ENCODE assay signal across 12 cellular contexts in the genomic region with DNA sequence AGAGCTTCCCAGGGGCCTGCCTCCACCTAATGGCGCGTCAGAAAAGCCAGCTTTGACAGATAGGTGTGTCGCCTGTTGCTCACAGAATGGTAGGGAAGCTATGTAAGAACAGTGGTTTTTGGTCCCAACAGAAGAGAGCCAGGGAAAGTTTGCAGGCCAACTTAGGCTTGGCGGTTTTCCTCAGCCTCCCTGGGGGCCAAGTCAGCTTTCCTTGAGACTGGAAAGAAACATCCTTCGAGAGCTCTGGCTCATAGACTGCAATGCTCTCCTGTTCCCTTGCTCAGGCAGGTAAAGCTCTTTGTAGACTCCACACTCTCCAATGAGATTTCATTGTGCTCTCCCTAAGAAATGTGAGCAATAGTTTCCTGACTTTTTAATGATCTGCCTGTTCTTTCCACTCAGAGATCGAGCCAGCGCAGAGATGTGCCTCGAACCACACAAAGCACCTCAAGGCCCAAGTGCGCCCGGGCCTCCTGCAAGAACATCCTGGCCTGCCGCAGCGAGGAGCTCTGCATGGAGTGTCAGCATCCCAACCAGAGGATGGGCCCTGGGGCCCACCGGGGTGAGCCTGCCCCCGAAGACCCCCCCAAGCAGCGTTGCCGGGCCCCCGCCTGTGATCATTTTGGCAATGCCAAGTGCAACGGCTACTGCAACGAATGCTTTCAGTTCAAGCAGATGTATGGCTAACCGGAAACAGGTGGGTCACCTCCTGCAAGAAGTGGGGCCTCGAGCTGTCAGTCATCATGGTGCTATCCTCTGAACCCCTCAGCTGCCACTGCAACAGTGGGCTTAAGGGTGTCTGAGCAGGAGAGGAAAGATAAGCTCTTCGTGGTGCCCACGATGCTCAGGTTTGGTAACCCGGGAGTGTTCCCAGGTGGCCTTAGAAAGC. TPM values are rescaled to one million over a fixed set of nuclear protein-coding genes. Genes with fewer than 3 reads are reported as not detected.
DNase-seq lines count a peak whose midpoint lies in the region; ATAC-seq, FAIRE-seq and TF ChIP-seq lines count a peak whose summit lies in the region.
"Had no signal": no experiment of that assay in that cellular context is flagged by ENCODE, and none has a peak within 500 bp of the region (broad histone marks: within the 10 kb centered on the region; RNA-seq: fewer than 3 reads in every experiment).

No MANE protein-coding gene starts in this region.

- DNase-seq in Right ventricle myocardium inferior (ENCODE audit: missing footprints) (no peak), cardiac septum (ENCODE audit: low spot score) (no peak), HepG2 (ENCODE audit: low spot score) (no peak), aorta (no peak), urothelium cell line (ENCODE audit: low spot score) (no peak), H9 (no peak)
- no peak for DNase-seq in activated T-helper 2 cell treated with anti-CD3 and anti-CD28 coated beads, Interferon-gamma antibody, Interleukin-2, Interleukin-4, amounts not matched to agents 10 μg/mL and 5 μg/mL and 100 μg/mL, durations not matched to agents 14 hours and 24 hours and 36 hours (ENCODE audit: low spot score)
- DNase-seq: activated CD4-positive, alpha-beta T cell treated with anti-CD3 and anti-CD28 coated beads, Interleukin-2, amount 50 U/mL, for 48 hours; body of pancreas had no signal

- BruUV-seq in HepG2 (replicated peaks; lab: Mats Ljungman, UMichigan), result no TSS peak

- TF ChIP-seq RAD21 in HepG2 (CRISPR knock-in tag; IDR thresholded peaks at IDR 0.05), result no peak

- no peak overlapping the region for H4K5ac ChIP-seq in H9 (ENCODE audit: insufficient read length, low read depth, low read length)

- H3K27me3 ChIP-seq in HepG2 (ENCODE audit: control insufficient read depth in 1 of 2, insufficient read depth in 2 of 2, low read length in 2 of 2) (no peaks in the 10 kb centered on the region), aorta (ENCODE audit: control insufficient read depth in 1 of 2, insufficient read depth in 2 of 2, low read length in 1 of 2) (no peaks in the 10 kb centered on the region), H9 (ENCODE audit: insufficient read depth, low read length) (no peaks in the 10 kb centered on the region)
- H3K27me3 ChIP-seq: body of pancreas, heart right ventricle had no signal

- H2BK15ac ChIP-seq in H9 (ENCODE audit: low read depth, low read length), result no peak overlapping the region

- H3K79me2 ChIP-seq in HepG2 (ENCODE audit: insufficient read depth, low read length) (peaks cover 13% of the 10 kb centered on the region), H9 (ENCODE audit: insufficient read depth, low read length) (no peaks in the 10 kb centered on the region)

- POLR2A ChIA-PET in HepG2 (lab: Yijun Ruan, JAX), result interaction anchor here (1.2 to 1.9 kb wide), 2 partner anchors 10 to 158 kb away, joined by 3 to 4 read pairs; no protein-coding TSS in a partner anchor

- peaks cover 8% of the 10 kb centered on the region for H3K9me3 Mint-ChIP-seq in activated T-helper 2 cell treated with anti-CD3 and anti-CD28 coated beads, Interferon-gamma antibody, Interleukin-2, Interleukin-4, amounts not matched to agents 10 μg/mL and 5 μg/mL and 100 μg/mL, durations not matched to agents 14 hours and 24 hours and 36 hours
- H3K9me3 Mint-ChIP-seq in H9, result peaks cover 0 to under 1% of the 10 kb centered on the region in 2 experiments; a peak in 1 of 5 replicates

- H3K36me3 ChIP-seq in HepG2 (replicated peaks in 1 of 2; ENCODE audit: control insufficient read depth in 1 of 2, insufficient read depth in 2 of 2, low read length in 2 of 2) (peaks cover 44 to 69% of the 10 kb centered on the region in 2 experiments), aorta (ENCODE audit: control insufficient read depth in 1 of 2, insufficient read depth in 2 of 2, low read length in 1 of 2) (peaks cover 0 to 7% of the 10 kb centered on the region in 2 donors)

- no peak overlapping the region for H4K8ac ChIP-seq in H9 (replicated peaks; ENCODE audit: insufficient read length, low read depth, low read length)

- no peak overlapping the region for H2BK20ac ChIP-seq in H9 (ENCODE audit: low read depth, low read length, poor library complexity, severe bottlenecking)

- H3K27ac ChIP-seq in HepG2 (ENCODE audit: extremely low read length, insufficient read depth, low read length) (no peak overlapping the region), aorta (ENCODE audit: low read depth in 1 of 2, low read length in 2 of 2) (no peak overlapping the region), H9 (ENCODE audit: insufficient read length, low read depth, low read length) (no peak overlapping the region)
- H3K27ac ChIP-seq: body of pancreas had no signal

- no peak overlapping the region for H3K56ac ChIP-seq in H9 (ENCODE audit: insufficient read length, low read depth, low read length)

- H3K18ac ChIP-seq in H9 (ENCODE audit: insufficient read length, low read depth, low read length), result no peak overlapping the region

- H3K27ac Mint-ChIP-seq in activated T-helper 2 cell treated with anti-CD3 and anti-CD28 coated beads, Interferon-gamma antibody, Interleukin-2, Interleukin-4, amounts not matched to agents 10 μg/mL and 5 μg/mL and 100 μg/mL, durations not matched to agents 14 hours and 24 hours and 36 hours, result peak overlapping the region; percentile 68
- no peak overlapping the region for H3K27ac Mint-ChIP-seq in H9

- H3K79me1 ChIP-seq in H9 (ENCODE audit: insufficient read depth, low read depth, low read length, poor library complexity, severe bottlenecking), result no peaks in the 10 kb centered on the region

- H2BK5ac ChIP-seq in H9 (ENCODE audit: insufficient read length, low read length), result no peak overlapping the region

- in situ Hi-C loops in HepG2 (cut with HindIII; ENCODE audit: extremely low pct_ligation_motif_present, low pct_unique_long_range_greater_than_20kb), result no loop called here

- CTCF ChIA-PET in HepG2 (lab: Yijun Ruan, JAX; ENCODE audit: low intra/inter-chr PET ratio, low total read pairs), result no interaction called here

- peaks cover 67% of the 10 kb centered on the region for H3K4me1 Mint-ChIP-seq in activated T-helper 2 cell treated with anti-CD3 and anti-CD28 coated beads, Interferon-gamma antibody, Interleukin-2, Interleukin-4, amounts not matched to agents 10 μg/mL and 5 μg/mL and 100 μg/mL, durations not matched to agents 14 hours and 24 hours and 36 hours (ENCODE audit: low read depth)
- peaks cover 18 to 24% of the 10 kb centered on the region in 2 experiments for H3K4me1 Mint-ChIP-seq in H9

- H3K4me3 ChIP-seq in HepG2 (replicated peaks in 1 of 3; ENCODE audit: insufficient read depth in 1 of 3, low read depth in 2 of 3, low read length in 3 of 3) (no peak overlapping the region), aorta (ENCODE audit: low read length in 2 of 2) (no peak overlapping the region)
- H3K4me3 ChIP-seq: body of pancreas, heart right ventricle had no signal

- TF ChIP-seq CTCF in HepG2 (CRISPR knock-in tag; IDR thresholded peaks at IDR 0.05) (no peak), H9 (conservative IDR thresholded peaks at IDR 0.05) (no peak)

- no peak overlapping the region for H4K91ac ChIP-seq in H9 (ENCODE audit: insufficient read length, low read depth, low read length)

- FAIRE-seq in HepG2 (lab: Jason Lieb, UNC) (no peak), urothelium cell line (lab: Jason Lieb, UNC) (no peak)
- FAIRE-seq: H1 had no signal

- TF ChIP-seq EP300 in HepG2 (IDR thresholded peaks at IDR 0.05; ENCODE audit: low read depth in 2 of 2, low read length in 2 of 2), result no peak
- TF ChIP-seq EP300 in HepG2 (CRISPR knock-in tag; IDR thresholded peaks at IDR 0.05; ENCODE audit: borderline replicate concordance), result no peak

- TF ChIP-seq POLR2A in HepG2 (IDR thresholded peaks at IDR 0.05; ENCODE audit: insufficient read depth in 1 of 2, low read depth in 2 of 2, low read length in 2 of 2), result no peak

- H2AK5ac ChIP-seq in H9 (ENCODE audit: insufficient read length, low read length), result no peak overlapping the region

- H2AFZ ChIP-seq in HepG2 (ENCODE audit: low read length) (no peak overlapping the region), H9 (ENCODE audit: low read length) (no peak overlapping the region)

- H3K4me1 ChIP-seq in HepG2 (ENCODE audit: insufficient read depth, low read length) (no peaks in the 10 kb centered on the region), aorta (ENCODE audit: control insufficient read depth in 1 of 2, insufficient read depth in 2 of 2, low read length in 2 of 2) (no peaks in the 10 kb centered on the region), H9 (ENCODE audit: insufficient read depth, low read length) (peaks cover 5% of the 10 kb centered on the region; the same call in 1 of the 2 replicates)
- H3K4me1 ChIP-seq: body of pancreas had no signal

- intact Hi-C loops in Right ventricle myocardium inferior (cut with DNase I), result no loop called here
- intact Hi-C loops in cardiac septum (cut with DNase I), result no loop called here
- intact Hi-C loops in activated T-helper 2 cell treated with anti-CD3 and anti-CD28 coated beads, Interferon-gamma antibody, Interleukin-2, Interleukin-4, amounts not matched to agents 10 μg/mL and 5 μg/mL and 100 μg/mL, durations not matched to agents 14 hours and 24 hours and 36 hours (cut with micrococcal nuclease), result no loop called here
- intact Hi-C loops in HepG2 (cut with micrococcal nuclease; ENCODE audit: unreplicated experiment), result no loop called here
- intact Hi-C loops in aorta (cut with DNase I), result no loop called here

- no peak overlapping the region for H3K4me2 ChIP-seq in HepG2 (ENCODE audit: low read depth, low read length)
- no peak overlapping the region for H3K4me2 ChIP-seq in H9 (ENCODE audit: insufficient read depth, insufficient read length, low read length)

- H3K36me3 Mint-ChIP-seq in activated T-helper 2 cell treated with anti-CD3 and anti-CD28 coated beads, Interferon-gamma antibody, Interleukin-2, Interleukin-4, amounts not matched to agents 10 μg/mL and 5 μg/mL and 100 μg/mL, durations not matched to agents 14 hours and 24 hours and 36 hours (ENCODE audit: low read depth), result peaks cover 91% of the 10 kb centered on the region
- H3K36me3 Mint-ChIP-seq in H9 (ENCODE audit: insufficient read depth in 1 of 3, low read depth in 3 of 3), result peaks cover 0 to 23% (median 0%) of the 10 kb centered on the region in 3 experiments; a peak in 4 of 7 replicates

- no peak overlapping the region for H3K23ac ChIP-seq in H9 (ENCODE audit: insufficient read length, low read depth, low read length)

- H4K20me1 ChIP-seq in HepG2 (ENCODE audit: insufficient read depth, low read length) (peaks cover 49% of the 10 kb centered on the region), H9 (ENCODE audit: control insufficient read depth, insufficient read depth, insufficient read length) (no peaks in the 10 kb centered on the region)

- WGBS in HepG2 (ENCODE audit: low lambda C conversion rate), result 98% methylated on average over 24 of the region's 24 CpGs
- WGBS in aorta, 2 donors, result 82 to 83% methylated on average over 24 of the region's 24 CpGs
- no CpG with 5 or more reads among the region's 24 CpGs for WGBS in H9 (ENCODE audit: extremely low coverage, insufficient read length, low lambda C conversion rate)

- peak overlapping the region; percentile 1 for H3K4me3 Mint-ChIP-seq in activated T-helper 2 cell treated with anti-CD3 and anti-CD28 coated beads, Interferon-gamma antibody, Interleukin-2, Interleukin-4, amounts not matched to agents 10 μg/mL and 5 μg/mL and 100 μg/mL, durations not matched to agents 14 hours and 24 hours and 36 hours (ENCODE audit: low read depth)
- no peak overlapping the region for H3K4me3 Mint-ChIP-seq in H9

- H3K4ac ChIP-seq in H9 (ENCODE audit: low read depth, low read length), result no peak overlapping the region

- H3K27me3 Mint-ChIP-seq in activated T-helper 2 cell treated with anti-CD3 and anti-CD28 coated beads, Interferon-gamma antibody, Interleukin-2, Interleukin-4, amounts not matched to agents 10 μg/mL and 5 μg/mL and 100 μg/mL, durations not matched to agents 14 hours and 24 hours and 36 hours (ENCODE audit: low read depth), result no peaks in the 10 kb centered on the region
- peaks cover 5% of the 10 kb centered on the region for H3K27me3 Mint-ChIP-seq in H9 (ENCODE audit: low read depth)

- no peak overlapping the region for H3T11ph ChIP-seq in H9 (ENCODE audit: low read length)

- H2BK12ac ChIP-seq in H9 (ENCODE audit: insufficient read length, low read depth, low read length), result no peak overlapping the region

- no peak overlapping the region for H3K9ac ChIP-seq in HepG2 (ENCODE audit: insufficient read depth, low read depth, low read length)
- H3K9ac ChIP-seq in H9 (ENCODE audit: extremely low read depth, insufficient read length, low read length), result no peak overlapping the region

- H3K9me3 ChIP-seq in HepG2 (ENCODE audit: low read length), result no peaks in the 10 kb centered on the region
- no peaks in the 10 kb centered on the region for H3K9me3 ChIP-seq in aorta (ENCODE audit: control insufficient read depth, low read length)
- H3K9me3 ChIP-seq in H9 (ENCODE audit: control insufficient read depth, low read depth, low read length), result no peaks in the 10 kb centered on the region
- H3K9me3 ChIP-seq: body of pancreas had no signal

- H3K23me2 ChIP-seq in H9 (ENCODE audit: insufficient read length, low read depth, low read length, poor library complexity, severe bottlenecking), result no peaks in the 10 kb centered on the region

- ATAC-seq in Right ventricle myocardium inferior, result peak; percentile 46
- ATAC-seq in HepG2, result no peak
- peak; percentile 45 for ATAC-seq in aorta (ENCODE audit: low FRiP score)
- no peak for ATAC-seq in GM21786 (IDR thresholded peaks at IDR 0.05; ENCODE audit: unreplicated experiment)
- ATAC-seq: body of pancreas had no signal

- no peak overlapping the region for H3K14ac ChIP-seq in H9 (ENCODE audit: insufficient read depth, low read length)

- H2BK120ac ChIP-seq in H9 (ENCODE audit: low read depth, low read length, poor library complexity, severe bottlenecking), result no peak overlapping the region

RNA-seq across cellular contexts. Expression of a gene that starts 13.8 kb away (rescaled TPM):
- total RNA-seq in Right ventricle myocardium inferior (6.8 TPM), cardiac septum (7.9 TPM), HepG2 (2016; rRNA removed; fragmentation: Illumina TruSeq; extraction: Trizol) (24.7 and 28.2 TPM in 2 replicates), aorta (10 to 100 TPM; 22.0 to 40.2 TPM), H9 (2021) (3.7 and 5.6 TPM in 2 replicates)
- total RNA-seq in activated T-helper 2 cell treated with anti-CD3 and anti-CD28 coated beads, Interferon-gamma antibody, Interleukin-2, Interleukin-4, amounts not matched to agents 10 μg/mL and 5 μg/mL and 100 μg/mL, durations not matched to agents 14 hours and 24 hours and 36 hours, result 250 and 251 TPM in 2 replicates
- 2.2 and 2.6 TPM in 2 replicates for total RNA-seq in HepG2 (2016; cell fraction: cytosol; rRNA removed; fragmentation: Illumina TruSeq; extraction: Trizol; ENCODE audit: low read depth)
- 18.9 and 27.7 TPM in 2 replicates for total RNA-seq in HepG2 (2016; cell fraction: insoluble cytoplasmic fraction; rRNA removed; fragmentation: Illumina TruSeq; extraction: Trizol)
- total RNA-seq in HepG2 (2016; cell fraction: membrane; rRNA removed; fragmentation: Illumina TruSeq; extraction: Trizol), result 8.2 and 8.6 TPM in 2 replicates
- 61.9 and 64.1 TPM in 2 replicates for total RNA-seq in HepG2 (2016; cell fraction: nucleus; rRNA removed; fragmentation: Illumina TruSeq; extraction: Trizol)
- polyA plus RNA-seq in HepG2 (2011; rRNA removed) (47.1 and 49.6 TPM in 2 replicates), aorta (1 to 10 TPM; 4.9 to 5.6 TPM)
- 22.2 and 24.7 TPM in 2 replicates for polyA plus RNA-seq in HepG2 (2011; cell fraction: cytosol; rRNA removed)
- 144 and 150 TPM in 2 replicates for polyA plus RNA-seq in HepG2 (2011; cell fraction: nucleus; rRNA removed)
- polyA plus RNA-seq in HepG2 (2012), result 30.0 and 33.6 TPM in 2 replicates
- 1.00 and 1.1 TPM in 2 replicates for polyA plus RNA-seq in HepG2 (2016; cell fraction: cytosol; fragmentation: Illumina TruSeq; extraction: Trizol; ENCODE audit: low read depth)
- polyA plus RNA-seq in HepG2 (2016; cell fraction: insoluble cytoplasmic fraction; fragmentation: Illumina TruSeq; extraction: Trizol; ENCODE audit: low read depth), result 21.4 and 27.8 TPM in 2 replicates
- polyA plus RNA-seq in HepG2 (2016; cell fraction: membrane; fragmentation: Illumina TruSeq; extraction: Trizol; ENCODE audit: low read depth), result 3.4 and 4.2 TPM in 2 replicates
- 121 and 138 TPM in 2 replicates for polyA plus RNA-seq in HepG2 (2016; cell fraction: nucleus; fragmentation: Illumina TruSeq; extraction: Trizol; ENCODE audit: insufficient read depth, low read depth)
- polyA minus RNA-seq in HepG2 (2011; rRNA and poly(A)+ RNA removed; ENCODE audit: low replicate concordance), result 2.9 and 35.1 TPM in 2 replicates
- polyA minus RNA-seq in HepG2 (2011; cell fraction: cytosol; rRNA and poly(A)+ RNA removed), result 30.0 and 32.5 TPM in 2 replicates
- polyA minus RNA-seq in HepG2 (2011; cell fraction: nucleus; rRNA and poly(A)+ RNA removed), result 52.7 and 61.8 TPM in 2 replicates

Comparison
In these comparisons a context has a peak if more than half of its experiments do, and no peak if none do; other contexts are left out.
1. ATAC-seq: peak in Right ventricle myocardium inferior (single experiment) and aorta (single experiment); none in HepG2 (single experiment) and GM21786 (single experiment).